Comparison of ENCODE assay signal across 14 cellular contexts in genomic region chr16:31569360-31569717, GRCh38. TPM values are rescaled to one million over a fixed set of nuclear protein-coding genes. Genes with fewer than 3 reads are reported as not detected.
DNase-seq lines count a peak whose midpoint lies in the region; ATAC-seq and TF ChIP-seq lines count a peak whose summit lies in the region.
"Had no signal": no experiment of that assay in that cellular context is flagged by ENCODE, and none has a peak within 500 bp of the region (broad histone marks: within the 10 kb centered on the region; RNA-seq: fewer than 3 reads in every experiment).

No MANE protein-coding gene starts in this region.

- intact Hi-C loops in activated naive CD4-positive, alpha-beta T cell treated with anti-CD3 and anti-CD28 coated beads for 36 hours (cut with micrococcal nuclease) = loop anchor here (5.0 kb wide), 1 partner anchor 112 kb away; the partner anchor contains the start of gene ARMC5

- H3K27ac ChIP-seq in Peyer's patch (no peak overlapping the region), iPS DF 6.9 (ENCODE audit: low read length) (no peak overlapping the region), rectal smooth muscle tissue (ENCODE audit: low read depth, low read length) (no peak overlapping the region)
- H3K27ac ChIP-seq: SK-N-MC had no signal

- DNase-seq in D341Med (ENCODE audit: low spot score) (peak; percentile 21), Peyer's patch (no peak), iPS DF 6.9 (ENCODE audit: low read depth, low spot score) (no peak), KG1 (lab: John Stamatoyannopoulos, UW) (no peak)
- no peak for DNase-seq in activated naive CD4-positive, alpha-beta T cell treated with anti-CD3 and anti-CD28 coated beads for 36 hours
- no peak for DNase-seq in activated naive CD4-positive, alpha-beta T cell treated with anti-CD3 and anti-CD28 coated beads, Interleukin-2, amount 10 ng/mL, durations not matched to agents 7 days and 5 days
- DNase-seq: activated naive CD4-positive, alpha-beta T cell treated with Interleukin-2 at 50 U/mL for 16 hours; cortex of kidney; midbrain; NCI-H1417 treated with DMSO at 0.1 percent for 48 hours had no signal

- H3K4me1 ChIP-seq in Peyer's patch (peaks cover 0 to 7% (median 0%) of the 10 kb centered on the region in 4 donors), iPS DF 6.9 (ENCODE audit: control insufficient read depth, insufficient read depth, low read length) (no peaks in the 10 kb centered on the region), rectal smooth muscle tissue (ENCODE audit: control insufficient read depth, insufficient read depth, low read length) (no peaks in the 10 kb centered on the region)

- H3K27me3 ChIP-seq in Peyer's patch = peaks cover 0 to 13% of the 10 kb centered on the region in 2 donors
- peaks cover 3% of the 10 kb centered on the region for H3K27me3 ChIP-seq in iPS DF 6.9 (ENCODE audit: control insufficient read depth, insufficient read depth, low read length)
- peaks cover 10% of the 10 kb centered on the region for H3K27me3 ChIP-seq in rectal smooth muscle tissue (ENCODE audit: control insufficient read depth, insufficient read depth, low read length)

- peak overlapping the region in 3 of 4 donors; percentile 22 to 50 (median 26) for H3K4me3 ChIP-seq in Peyer's patch
- H3K4me3 ChIP-seq in iPS DF 6.9 (ENCODE audit: low read length) = peak overlapping the region; percentile 41; the same call in 1 of the 2 replicates
- peak overlapping the region; percentile 46 for H3K4me3 ChIP-seq in rectal smooth muscle tissue (ENCODE audit: low read length)
- H3K4me3 ChIP-seq: SK-N-MC had no signal

- H3K27me3 Mint-ChIP-seq in activated naive CD4-positive, alpha-beta T cell treated with anti-CD3 and anti-CD28 coated beads for 36 hours (ENCODE audit: low read depth) = peaks cover 40% of the 10 kb centered on the region
- H3K27me3 Mint-ChIP-seq in activated naive CD4-positive, alpha-beta T cell treated with anti-CD3 and anti-CD28 coated beads, Interleukin-2, amount 10 ng/mL, durations not matched to agents 7 days and 5 days = peaks cover 59% of the 10 kb centered on the region

- H3K36me3 ChIP-seq in Peyer's patch (no peaks in the 10 kb centered on the region), iPS DF 6.9 (ENCODE audit: control insufficient read depth, insufficient read depth, low read length) (no peaks in the 10 kb centered on the region), rectal smooth muscle tissue (ENCODE audit: control insufficient read depth, insufficient read depth, low read length) (no peaks in the 10 kb centered on the region)

- peaks cover 3% of the 10 kb centered on the region for H3K36me3 Mint-ChIP-seq in activated naive CD4-positive, alpha-beta T cell treated with anti-CD3 and anti-CD28 coated beads for 36 hours (ENCODE audit: low read depth)
- H3K36me3 Mint-ChIP-seq in activated naive CD4-positive, alpha-beta T cell treated with anti-CD3 and anti-CD28 coated beads, Interleukin-2, amount 10 ng/mL, durations not matched to agents 7 days and 5 days = peaks cover 2% of the 10 kb centered on the region
- H3K36me3 Mint-ChIP-seq: CD4-positive, CD25-positive, alpha-beta regulatory T cell had no signal

- H3K9me3 Mint-ChIP-seq in activated naive CD4-positive, alpha-beta T cell treated with anti-CD3 and anti-CD28 coated beads for 36 hours = peaks cover 1% of the 10 kb centered on the region
- H3K9me3 Mint-ChIP-seq in activated naive CD4-positive, alpha-beta T cell treated with anti-CD3 and anti-CD28 coated beads, Interleukin-2, amount 10 ng/mL, durations not matched to agents 7 days and 5 days = peaks cover 15% of the 10 kb centered on the region

- H3K9me3 ChIP-seq in Peyer's patch (no peaks in the 10 kb centered on the region), iPS DF 6.9 (ENCODE audit: control insufficient read depth, insufficient read depth, low read length) (no peaks in the 10 kb centered on the region; the same call in 1 of the 2 replicates)

- H3K4me1 Mint-ChIP-seq in activated naive CD4-positive, alpha-beta T cell treated with anti-CD3 and anti-CD28 coated beads for 36 hours (ENCODE audit: low read depth) = peaks cover 7% of the 10 kb centered on the region
- peaks cover 3% of the 10 kb centered on the region for H3K4me1 Mint-ChIP-seq in activated naive CD4-positive, alpha-beta T cell treated with anti-CD3 and anti-CD28 coated beads, Interleukin-2, amount 10 ng/mL, durations not matched to agents 7 days and 5 days

- no peak overlapping the region for H3K9ac ChIP-seq in rectal smooth muscle tissue (ENCODE audit: low read length)

- TF ChIP-seq CTCF in Peyer's patch (IDR thresholded peaks at IDR 0.05) = no peak

- WGBS in iPS DF 6.9 (ENCODE audit: insufficient coverage, insufficient read length) = no CpG with 5 or more reads among the region's 46 CpGs

- no peak overlapping the region for H3K27ac Mint-ChIP-seq in activated naive CD4-positive, alpha-beta T cell treated with anti-CD3 and anti-CD28 coated beads for 36 hours
- no peak overlapping the region for H3K27ac Mint-ChIP-seq in activated naive CD4-positive, alpha-beta T cell treated with anti-CD3 and anti-CD28 coated beads, Interleukin-2, amount 10 ng/mL, durations not matched to agents 7 days and 5 days
- H3K27ac Mint-ChIP-seq: CD4-positive, CD25-positive, alpha-beta regulatory T cell had no signal

- H3K4me3 Mint-ChIP-seq in activated naive CD4-positive, alpha-beta T cell treated with anti-CD3 and anti-CD28 coated beads for 36 hours = no peak overlapping the region
- H3K4me3 Mint-ChIP-seq in activated naive CD4-positive, alpha-beta T cell treated with anti-CD3 and anti-CD28 coated beads, Interleukin-2, amount 10 ng/mL, durations not matched to agents 7 days and 5 days = no peak overlapping the region

- CTCF ChIA-PET in activated naive CD4-positive, alpha-beta T cell treated with anti-CD3 and anti-CD28 coated beads for 36 hours (lab: Charles Lee) = no interaction called here
- CTCF ChIA-PET in activated naive CD4-positive, alpha-beta T cell treated with anti-CD3 and anti-CD28 coated beads, Interleukin-2, amount 10 ng/mL, durations not matched to agents 7 days and 5 days (lab: Charles Lee) = no interaction called here

- no peak for ATAC-seq in GM18861 (IDR thresholded peaks at IDR 0.05; ENCODE audit: unreplicated experiment)

- no peak for TF ChIP-seq POLR2A in Peyer's patch (IDR thresholded peaks at IDR 0.05)

RNA-seq across cellular contexts. Expression of gene AHSP, which starts 41.6 kb away (rescaled TPM):
- not detected for total RNA-seq in Peyer's patch
- not detected for total RNA-seq in activated naive CD4-positive, alpha-beta T cell treated with anti-CD3 and anti-CD28 coated beads for 36 hours
- total RNA-seq: CD4-positive, CD25-positive, alpha-beta regulatory T cell had no signal
